ENCODE assay signal across 1 cellular context in the genomic region with DNA sequence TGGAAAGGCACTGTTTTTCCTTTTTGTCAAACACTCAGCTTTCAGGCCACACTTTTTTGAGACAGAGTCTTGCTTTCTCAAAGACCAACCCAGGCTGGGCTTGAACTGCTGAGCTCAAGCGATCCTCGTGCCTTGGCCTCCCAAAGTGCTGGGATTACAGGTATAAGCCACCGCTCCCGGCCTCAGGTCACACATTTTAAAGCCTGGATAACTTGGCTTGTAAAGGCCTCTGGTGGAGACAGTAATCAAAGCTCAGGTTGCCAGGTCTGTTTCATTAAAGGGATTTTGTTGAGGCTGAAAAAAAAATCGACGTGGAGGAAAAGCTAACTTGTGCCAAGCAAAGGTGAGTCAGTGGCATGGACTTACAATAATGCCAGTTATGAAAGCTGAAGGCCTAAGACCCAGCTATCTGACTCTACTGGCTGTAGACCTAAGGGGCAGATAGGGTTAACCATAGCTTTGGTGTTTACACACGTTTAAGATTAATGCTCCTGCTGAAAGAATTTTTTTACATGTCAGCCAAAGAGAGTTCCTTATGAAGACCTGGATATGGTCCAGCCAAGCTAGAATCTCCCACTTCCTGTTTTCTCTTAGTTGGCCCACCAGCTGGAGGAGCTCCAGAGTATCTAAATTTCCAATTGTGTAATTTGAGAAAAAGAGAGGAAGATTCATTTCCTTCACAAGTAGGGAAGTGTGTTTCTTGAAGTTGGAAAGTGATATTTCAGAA.
TF ChIP-seq lines count a peak whose summit lies in the region.

No MANE protein-coding gene starts in this region.

TF ChIP-seq in HepG2, 621 proteins besides CTCF, POLR2A, EP300 and RAD21 (continued from another document and continues in another):
- TF ChIP-seq, protein P1, sequence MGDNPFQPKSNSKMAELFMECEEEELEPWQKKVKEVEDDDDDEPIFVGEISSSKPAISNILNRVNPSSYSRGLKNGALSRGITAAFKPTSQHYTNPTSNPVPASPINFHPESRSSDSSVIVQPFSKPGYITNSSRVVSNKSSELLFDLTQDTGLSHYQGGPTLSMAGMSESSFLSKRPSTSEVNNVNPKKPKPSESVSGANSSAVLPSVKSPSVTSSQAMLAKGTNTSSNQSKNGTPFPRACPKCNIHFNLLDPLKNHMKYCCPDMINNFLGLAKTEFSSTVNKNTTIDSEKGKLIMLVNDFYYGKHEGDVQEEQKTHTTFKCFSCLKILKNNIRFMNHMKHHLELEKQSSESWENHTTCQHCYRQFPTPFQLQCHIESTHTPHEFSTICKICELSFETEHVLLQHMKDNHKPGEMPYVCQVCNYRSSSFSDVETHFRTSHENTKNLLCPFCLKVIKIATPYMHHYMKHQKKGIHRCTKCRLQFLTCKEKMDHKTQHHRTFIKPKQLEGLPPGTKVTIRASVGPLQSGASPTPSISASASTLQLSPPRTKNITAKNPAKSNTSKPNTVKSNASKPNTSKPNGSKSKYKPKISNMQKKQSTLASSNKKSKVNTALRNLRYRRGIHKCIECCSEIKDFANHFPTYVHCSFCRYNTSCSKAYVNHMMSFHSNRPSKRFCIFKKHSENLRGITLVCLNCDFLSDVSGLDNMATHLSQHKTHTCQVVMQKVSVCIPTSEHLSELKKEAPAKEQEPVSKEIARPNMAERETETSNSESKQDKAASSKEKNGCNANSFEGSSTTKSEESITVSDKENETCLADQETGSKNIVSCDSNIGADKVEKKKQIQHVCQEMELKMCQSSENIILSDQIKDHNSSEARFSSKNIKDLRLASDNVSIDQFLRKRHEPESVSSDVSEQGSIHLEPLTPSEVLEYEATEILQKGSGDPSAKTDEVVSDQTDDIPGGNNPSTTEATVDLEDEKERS (CRISPR knock-in tag; IDR thresholded peaks at IDR 0.05), result no peak
- no peak for TF ChIP-seq CHD4 (IDR thresholded peaks at IDR 0.05; ENCODE audit: borderline replicate concordance, low read length)
- no peak for TF ChIP-seq PRMT3 (CRISPR knock-in tag; IDR thresholded peaks at IDR 0.05; ENCODE audit: borderline replicate concordance, low read depth)
- no peak for TF ChIP-seq NFIB (CRISPR knock-in tag; IDR thresholded peaks at IDR 0.05; ENCODE audit: borderline replicate concordance)
- no peak for TF ChIP-seq ZFP82 (CRISPR knock-in tag; IDR thresholded peaks at IDR 0.05; ENCODE audit: borderline replicate concordance)
- no peak for TF ChIP-seq TAF15 (IDR thresholded peaks at IDR 0.05; ENCODE audit: low read depth, low read length, poor library complexity, severe bottlenecking)
- TF ChIP-seq, protein P2, sequence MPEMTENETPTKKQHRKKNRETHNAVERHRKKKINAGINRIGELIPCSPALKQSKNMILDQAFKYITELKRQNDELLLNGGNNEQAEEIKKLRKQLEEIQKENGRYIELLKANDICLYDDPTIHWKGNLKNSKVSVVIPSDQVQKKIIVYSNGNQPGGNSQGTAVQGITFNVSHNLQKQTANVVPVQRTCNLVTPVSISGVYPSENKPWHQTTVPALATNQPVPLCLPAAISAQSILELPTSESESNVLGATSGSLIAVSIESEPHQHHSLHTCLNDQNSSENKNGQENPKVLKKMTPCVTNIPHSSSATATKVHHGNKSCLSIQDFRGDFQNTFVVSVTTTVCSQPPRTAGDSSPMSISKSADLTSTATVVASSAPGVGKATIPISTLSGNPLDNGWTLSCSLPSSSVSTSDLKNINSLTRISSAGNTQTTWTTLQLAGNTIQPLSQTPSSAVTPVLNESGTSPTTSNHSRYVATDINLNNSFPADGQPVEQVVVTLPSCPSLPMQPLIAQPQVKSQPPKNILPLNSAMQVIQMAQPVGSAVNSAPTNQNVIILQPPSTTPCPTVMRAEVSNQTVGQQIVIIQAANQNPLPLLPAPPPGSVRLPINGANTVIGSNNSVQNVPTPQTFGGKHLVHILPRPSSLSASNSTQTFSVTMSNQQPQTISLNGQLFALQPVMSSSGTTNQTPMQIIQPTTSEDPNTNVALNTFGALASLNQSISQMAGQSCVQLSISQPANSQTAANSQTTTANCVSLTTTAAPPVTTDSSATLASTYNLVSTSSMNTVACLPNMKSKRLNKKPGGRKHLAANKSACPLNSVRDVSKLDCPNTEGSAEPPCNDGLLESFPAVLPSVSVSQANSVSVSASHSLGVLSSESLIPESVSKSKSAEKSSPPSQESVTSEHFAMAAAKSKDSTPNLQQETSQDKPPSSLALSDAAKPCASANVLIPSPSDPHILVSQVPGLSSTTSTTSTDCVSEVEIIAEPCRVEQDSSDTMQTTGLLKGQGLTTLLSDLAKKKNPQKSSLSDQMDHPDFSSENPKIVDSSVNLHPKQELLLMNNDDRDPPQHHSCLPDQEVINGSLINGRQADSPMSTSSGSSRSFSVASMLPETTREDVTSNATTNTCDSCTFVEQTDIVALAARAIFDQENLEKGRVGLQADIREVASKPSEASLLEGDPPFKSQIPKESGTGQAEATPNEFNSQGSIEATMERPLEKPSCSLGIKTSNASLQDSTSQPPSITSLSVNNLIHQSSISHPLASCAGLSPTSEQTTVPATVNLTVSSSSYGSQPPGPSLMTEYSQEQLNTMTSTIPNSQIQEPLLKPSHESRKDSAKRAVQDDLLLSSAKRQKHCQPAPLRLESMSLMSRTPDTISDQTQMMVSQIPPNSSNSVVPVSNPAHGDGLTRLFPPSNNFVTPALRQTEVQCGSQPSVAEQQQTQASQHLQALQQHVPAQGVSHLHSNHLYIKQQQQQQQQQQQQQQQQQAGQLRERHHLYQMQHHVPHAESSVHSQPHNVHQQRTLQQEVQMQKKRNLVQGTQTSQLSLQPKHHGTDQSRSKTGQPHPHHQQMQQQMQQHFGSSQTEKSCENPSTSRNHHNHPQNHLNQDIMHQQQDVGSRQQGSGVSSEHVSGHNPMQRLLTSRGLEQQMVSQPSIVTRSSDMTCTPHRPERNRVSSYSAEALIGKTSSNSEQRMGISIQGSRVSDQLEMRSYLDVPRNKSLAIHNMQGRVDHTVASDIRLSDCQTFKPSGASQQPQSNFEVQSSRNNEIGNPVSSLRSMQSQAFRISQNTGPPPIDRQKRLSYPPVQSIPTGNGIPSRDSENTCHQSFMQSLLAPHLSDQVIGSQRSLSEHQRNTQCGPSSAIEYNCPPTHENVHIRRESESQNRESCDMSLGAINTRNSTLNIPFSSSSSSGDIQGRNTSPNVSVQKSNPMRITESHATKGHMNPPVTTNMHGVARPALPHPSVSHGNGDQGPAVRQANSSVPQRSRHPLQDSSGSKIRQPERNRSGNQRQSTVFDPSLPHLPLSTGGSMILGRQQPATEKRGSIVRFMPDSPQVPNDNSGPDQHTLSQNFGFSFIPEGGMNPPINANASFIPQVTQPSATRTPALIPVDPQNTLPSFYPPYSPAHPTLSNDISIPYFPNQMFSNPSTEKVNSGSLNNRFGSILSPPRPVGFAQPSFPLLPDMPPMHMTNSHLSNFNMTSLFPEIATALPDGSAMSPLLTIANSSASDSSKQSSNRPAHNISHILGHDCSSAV (CRISPR knock-in tag; IDR thresholded peaks at IDR 0.05; ENCODE audit: borderline replicate concordance), result no peak
- TF ChIP-seq NR2F6 (IDR thresholded peaks at IDR 0.05), result no peak
- peak; percentile 29 for TF ChIP-seq NR2F6 (CRISPR knock-in tag; IDR thresholded peaks at IDR 0.05)
- TF ChIP-seq, protein P3, sequence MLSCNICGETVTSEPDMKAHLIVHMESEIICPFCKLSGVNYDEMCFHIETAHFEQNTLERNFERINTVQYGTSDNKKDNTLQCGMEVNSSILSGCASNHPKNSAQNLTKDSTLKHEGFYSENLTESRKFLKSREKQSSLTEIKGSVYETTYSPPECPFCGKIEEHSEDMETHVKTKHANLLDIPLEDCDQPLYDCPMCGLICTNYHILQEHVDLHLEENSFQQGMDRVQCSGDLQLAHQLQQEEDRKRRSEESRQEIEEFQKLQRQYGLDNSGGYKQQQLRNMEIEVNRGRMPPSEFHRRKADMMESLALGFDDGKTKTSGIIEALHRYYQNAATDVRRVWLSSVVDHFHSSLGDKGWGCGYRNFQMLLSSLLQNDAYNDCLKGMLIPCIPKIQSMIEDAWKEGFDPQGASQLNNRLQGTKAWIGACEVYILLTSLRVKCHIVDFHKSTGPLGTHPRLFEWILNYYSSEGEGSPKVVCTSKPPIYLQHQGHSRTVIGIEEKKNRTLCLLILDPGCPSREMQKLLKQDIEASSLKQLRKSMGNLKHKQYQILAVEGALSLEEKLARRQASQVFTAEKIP (CRISPR knock-in tag; IDR thresholded peaks at IDR 0.05; ENCODE audit: borderline replicate concordance), result no peak
- TF ChIP-seq HIVEP1 (CRISPR knock-in tag; IDR thresholded peaks at IDR 0.05), result no peak
- TF ChIP-seq, protein P4, sequence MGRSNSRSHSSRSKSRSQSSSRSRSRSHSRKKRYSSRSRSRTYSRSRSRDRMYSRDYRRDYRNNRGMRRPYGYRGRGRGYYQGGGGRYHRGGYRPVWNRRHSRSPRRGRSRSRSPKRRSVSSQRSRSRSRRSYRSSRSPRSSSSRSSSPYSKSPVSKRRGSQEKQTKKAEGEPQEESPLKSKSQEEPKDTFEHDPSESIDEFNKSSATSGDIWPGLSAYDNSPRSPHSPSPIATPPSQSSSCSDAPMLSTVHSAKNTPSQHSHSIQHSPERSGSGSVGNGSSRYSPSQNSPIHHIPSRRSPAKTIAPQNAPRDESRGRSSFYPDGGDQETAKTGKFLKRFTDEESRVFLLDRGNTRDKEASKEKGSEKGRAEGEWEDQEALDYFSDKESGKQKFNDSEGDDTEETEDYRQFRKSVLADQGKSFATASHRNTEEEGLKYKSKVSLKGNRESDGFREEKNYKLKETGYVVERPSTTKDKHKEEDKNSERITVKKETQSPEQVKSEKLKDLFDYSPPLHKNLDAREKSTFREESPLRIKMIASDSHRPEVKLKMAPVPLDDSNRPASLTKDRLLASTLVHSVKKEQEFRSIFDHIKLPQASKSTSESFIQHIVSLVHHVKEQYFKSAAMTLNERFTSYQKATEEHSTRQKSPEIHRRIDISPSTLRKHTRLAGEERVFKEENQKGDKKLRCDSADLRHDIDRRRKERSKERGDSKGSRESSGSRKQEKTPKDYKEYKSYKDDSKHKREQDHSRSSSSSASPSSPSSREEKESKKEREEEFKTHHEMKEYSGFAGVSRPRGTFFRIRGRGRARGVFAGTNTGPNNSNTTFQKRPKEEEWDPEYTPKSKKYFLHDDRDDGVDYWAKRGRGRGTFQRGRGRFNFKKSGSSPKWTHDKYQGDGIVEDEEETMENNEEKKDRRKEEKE (IDR thresholded peaks at IDR 0.05), result no peak
- TF ChIP-seq, protein P5, sequence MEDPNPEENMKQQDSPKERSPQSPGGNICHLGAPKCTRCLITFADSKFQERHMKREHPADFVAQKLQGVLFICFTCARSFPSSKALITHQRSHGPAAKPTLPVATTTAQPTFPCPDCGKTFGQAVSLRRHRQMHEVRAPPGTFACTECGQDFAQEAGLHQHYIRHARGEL (CRISPR knock-in tag; IDR thresholded peaks at IDR 0.05), result no peak
- TF ChIP-seq ISL2 (CRISPR knock-in tag; IDR thresholded peaks at IDR 0.05), result no peak
- no peak for TF ChIP-seq HOXA3 (CRISPR knock-in tag; IDR thresholded peaks at IDR 0.05)
- TF ChIP-seq, protein P6, sequence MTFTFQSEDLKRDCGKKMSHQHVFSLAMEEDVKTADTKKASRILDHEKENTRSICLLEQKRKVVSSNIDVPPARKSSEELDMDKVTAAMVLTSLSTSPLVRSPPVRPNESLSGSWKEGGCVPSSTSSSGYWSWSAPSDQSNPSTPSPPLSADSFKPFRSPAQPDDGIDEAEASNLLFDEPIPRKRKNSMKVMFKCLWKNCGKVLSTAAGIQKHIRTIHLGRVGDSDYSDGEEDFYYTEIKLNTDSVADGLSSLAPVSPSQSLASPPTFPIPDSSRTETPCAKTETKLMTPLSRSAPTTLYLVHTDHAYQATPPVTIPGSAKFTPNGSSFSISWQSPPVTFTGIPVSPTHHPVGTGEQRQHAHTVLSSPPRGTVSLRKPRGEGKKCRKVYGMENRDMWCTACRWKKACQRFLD (CRISPR knock-in tag; IDR thresholded peaks at IDR 0.05; ENCODE audit: borderline replicate concordance), result no peak
- TF ChIP-seq ZNF205 (CRISPR knock-in tag; IDR thresholded peaks at IDR 0.05), result peak; percentile 42; the same call in 1 of the 2 replicates
- no peak for TF ChIP-seq ZFP36L2 (CRISPR knock-in tag; IDR thresholded peaks at IDR 0.05)
- no peak for TF ChIP-seq DPF2 (CRISPR knock-in tag; IDR thresholded peaks at IDR 0.05; ENCODE audit: borderline replicate concordance, low read depth)
- TF ChIP-seq SP4 (CRISPR knock-in tag; IDR thresholded peaks at IDR 0.05), result no peak
- TF ChIP-seq YEATS4 (CRISPR knock-in tag; IDR thresholded peaks at IDR 0.05; ENCODE audit: borderline replicate concordance), result no peak
- no peak for TF ChIP-seq KLF6 (CRISPR knock-in tag; IDR thresholded peaks at IDR 0.05)
- TF ChIP-seq ERF (CRISPR knock-in tag; IDR thresholded peaks at IDR 0.05), result peak; percentile 42; the same call in 1 of the 2 replicates
- TF ChIP-seq, protein P7, sequence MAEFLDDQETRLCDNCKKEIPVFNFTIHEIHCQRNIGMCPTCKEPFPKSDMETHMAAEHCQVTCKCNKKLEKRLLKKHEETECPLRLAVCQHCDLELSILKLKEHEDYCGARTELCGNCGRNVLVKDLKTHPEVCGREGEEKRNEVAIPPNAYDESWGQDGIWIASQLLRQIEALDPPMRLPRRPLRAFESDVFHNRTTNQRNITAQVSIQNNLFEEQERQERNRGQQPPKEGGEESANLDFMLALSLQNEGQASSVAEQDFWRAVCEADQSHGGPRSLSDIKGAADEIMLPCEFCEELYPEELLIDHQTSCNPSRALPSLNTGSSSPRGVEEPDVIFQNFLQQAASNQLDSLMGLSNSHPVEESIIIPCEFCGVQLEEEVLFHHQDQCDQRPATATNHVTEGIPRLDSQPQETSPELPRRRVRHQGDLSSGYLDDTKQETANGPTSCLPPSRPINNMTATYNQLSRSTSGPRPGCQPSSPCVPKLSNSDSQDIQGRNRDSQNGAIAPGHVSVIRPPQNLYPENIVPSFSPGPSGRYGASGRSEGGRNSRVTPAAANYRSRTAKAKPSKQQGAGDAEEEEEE (CRISPR knock-in tag; IDR thresholded peaks at IDR 0.05; ENCODE audit: borderline replicate concordance), result no peak
- no peak for TF ChIP-seq ZNF333 (CRISPR knock-in tag; IDR thresholded peaks at IDR 0.05; ENCODE audit: borderline replicate concordance)
- TF ChIP-seq MBNL3 (CRISPR knock-in tag; conservative IDR thresholded peaks at IDR 0.05), result no peak
- TF ChIP-seq REL (CRISPR knock-in tag; conservative IDR thresholded peaks at IDR 0.05), result no peak
- no peak for TF ChIP-seq SOX13 (IDR thresholded peaks at IDR 0.05)
- 0 out of 4 replicates have a peak, but pooled peaks of 1 of the 2 experiments have one; percentile 8 for TF ChIP-seq SOX13 (CRISPR knock-in tag; conservative IDR thresholded peaks at IDR 0.05 in 1 of 2, IDR thresholded peaks at IDR 0.05 in 1 of 2)
- no peak for TF ChIP-seq CHCHD3 (CRISPR knock-in tag; IDR thresholded peaks at IDR 0.05)
- no peak for TF ChIP-seq KLF12 (CRISPR knock-in tag; IDR thresholded peaks at IDR 0.05; ENCODE audit: borderline replicate concordance)
- TF ChIP-seq ZFP1 (CRISPR knock-in tag; IDR thresholded peaks at IDR 0.05), result no peak
- no peak; the same call in 1 of the 2 replicates for TF ChIP-seq ZNF124 (CRISPR knock-in tag; IDR thresholded peaks at IDR 0.05)
- no peak for TF ChIP-seq ONECUT2 (CRISPR knock-in tag; IDR thresholded peaks at IDR 0.05)
- TF ChIP-seq HMGA1 (CRISPR knock-in tag; conservative IDR thresholded peaks at IDR 0.05), result no peak
- TF ChIP-seq, protein P8, sequence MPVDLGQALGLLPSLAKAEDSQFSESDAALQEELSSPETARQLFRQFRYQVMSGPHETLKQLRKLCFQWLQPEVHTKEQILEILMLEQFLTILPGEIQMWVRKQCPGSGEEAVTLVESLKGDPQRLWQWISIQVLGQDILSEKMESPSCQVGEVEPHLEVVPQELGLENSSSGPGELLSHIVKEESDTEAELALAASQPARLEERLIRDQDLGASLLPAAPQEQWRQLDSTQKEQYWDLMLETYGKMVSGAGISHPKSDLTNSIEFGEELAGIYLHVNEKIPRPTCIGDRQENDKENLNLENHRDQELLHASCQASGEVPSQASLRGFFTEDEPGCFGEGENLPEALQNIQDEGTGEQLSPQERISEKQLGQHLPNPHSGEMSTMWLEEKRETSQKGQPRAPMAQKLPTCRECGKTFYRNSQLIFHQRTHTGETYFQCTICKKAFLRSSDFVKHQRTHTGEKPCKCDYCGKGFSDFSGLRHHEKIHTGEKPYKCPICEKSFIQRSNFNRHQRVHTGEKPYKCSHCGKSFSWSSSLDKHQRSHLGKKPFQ (CRISPR knock-in tag; IDR thresholded peaks at IDR 0.05; ENCODE audit: insufficient replicate concordance), result no peak
- no peak for TF ChIP-seq ZNF552 (CRISPR knock-in tag; IDR thresholded peaks at IDR 0.05; ENCODE audit: borderline replicate concordance)
- TF ChIP-seq BRD4 (CRISPR knock-in tag; IDR thresholded peaks at IDR 0.05), result no peak
